Comparison of ENCODE assay signal across 1 cellular context in the genomic region with DNA sequence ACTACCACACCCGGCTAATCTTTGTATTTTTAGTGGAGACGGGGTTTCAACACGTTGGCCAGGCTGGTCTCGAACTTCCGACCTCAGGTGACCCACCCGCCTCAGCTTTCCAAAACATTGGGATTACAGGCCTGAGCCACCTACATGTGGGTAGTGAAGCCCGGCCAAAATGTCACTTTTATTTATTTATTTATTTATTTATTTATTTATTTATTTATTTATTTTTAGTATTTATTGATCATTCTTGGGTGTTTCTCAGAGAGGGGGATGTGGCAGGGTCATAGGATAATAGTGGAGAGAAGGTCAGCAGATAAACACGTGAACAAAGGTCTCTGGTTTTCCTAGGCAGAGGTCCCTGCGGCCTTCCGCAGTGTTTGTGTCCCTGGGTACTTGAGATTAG.
A peak's percentile ranks its signal among the peaks of the same experiment; 100 is the strongest.
TF ChIP-seq lines count a peak whose summit lies in the region.

No MANE protein-coding gene starts in this region.

TF ChIP-seq in HEK293, 187 proteins besides CTCF, POLR2A, EP300 and RAD21 (continued from another document):
- TF ChIP-seq, protein P1, sequence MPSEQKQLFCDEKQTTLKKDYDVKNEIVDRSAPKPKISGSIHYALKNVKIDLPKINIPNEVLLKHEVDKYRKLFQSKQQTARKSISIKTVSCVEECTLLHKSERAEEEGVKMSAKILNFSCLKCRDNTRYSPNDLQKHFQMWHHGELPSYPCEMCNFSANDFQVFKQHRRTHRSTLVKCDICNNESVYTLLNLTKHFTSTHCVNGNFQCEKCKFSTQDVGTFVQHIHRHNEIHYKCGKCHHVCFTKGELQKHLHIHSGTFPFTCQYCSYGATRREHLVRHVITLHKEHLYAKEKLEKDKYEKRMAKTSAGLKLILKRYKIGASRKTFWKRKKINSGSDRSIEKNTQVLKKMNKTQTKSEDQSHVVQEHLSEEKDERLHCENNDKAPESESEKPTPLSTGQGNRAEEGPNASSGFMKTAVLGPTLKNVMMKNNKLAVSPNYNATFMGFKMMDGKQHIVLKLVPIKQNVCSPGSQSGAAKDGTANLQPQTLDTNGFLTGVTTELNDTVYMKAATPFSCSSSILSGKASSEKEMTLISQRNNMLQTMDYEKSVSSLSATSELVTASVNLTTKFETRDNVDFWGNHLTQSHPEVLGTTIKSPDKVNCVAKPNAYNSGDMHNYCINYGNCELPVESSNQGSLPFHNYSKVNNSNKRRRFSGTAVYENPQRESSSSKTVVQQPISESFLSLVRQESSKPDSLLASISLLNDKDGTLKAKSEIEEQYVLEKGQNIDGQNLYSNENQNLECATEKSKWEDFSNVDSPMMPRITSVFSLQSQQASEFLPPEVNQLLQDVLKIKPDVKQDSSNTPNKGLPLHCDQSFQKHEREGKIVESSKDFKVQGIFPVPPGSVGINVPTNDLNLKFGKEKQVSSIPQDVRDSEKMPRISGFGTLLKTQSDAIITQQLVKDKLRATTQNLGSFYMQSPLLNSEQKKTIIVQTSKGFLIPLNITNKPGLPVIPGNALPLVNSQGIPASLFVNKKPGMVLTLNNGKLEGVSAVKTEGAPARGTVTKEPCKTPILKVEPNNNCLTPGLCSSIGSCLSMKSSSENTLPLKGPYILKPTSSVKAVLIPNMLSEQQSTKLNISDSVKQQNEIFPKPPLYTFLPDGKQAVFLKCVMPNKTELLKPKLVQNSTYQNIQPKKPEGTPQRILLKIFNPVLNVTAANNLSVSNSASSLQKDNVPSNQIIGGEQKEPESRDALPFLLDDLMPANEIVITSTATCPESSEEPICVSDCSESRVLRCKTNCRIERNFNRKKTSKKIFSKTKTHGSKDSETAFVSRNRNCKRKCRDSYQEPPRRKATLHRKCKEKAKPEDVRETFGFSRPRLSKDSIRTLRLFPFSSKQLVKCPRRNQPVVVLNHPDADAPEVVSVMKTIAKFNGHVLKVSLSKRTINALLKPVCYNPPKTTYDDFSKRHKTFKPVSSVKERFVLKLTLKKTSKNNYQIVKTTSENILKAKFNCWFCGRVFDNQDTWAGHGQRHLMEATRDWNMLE (tag by site-specific recombination; conservative IDR thresholded peaks at IDR 0.05; ENCODE audit: low read depth): peak; percentile 80
- TF ChIP-seq ZNF654 (tag by site-specific recombination; IDR thresholded peaks at IDR 0.05; ENCODE audit: low read depth): 0 out of 2 replicates have a peak, but pooled peaks have one; percentile 7
- peak; percentile 71 for TF ChIP-seq ZNF555 (tag by site-specific recombination; conservative IDR thresholded peaks at IDR 0.05)
TF ChIP-seq in HEK293: peak in this region for 15; not testable (repeated sequence) for 172.
